1 cellular context compared by ENCODE assay signal in the genomic region with DNA sequence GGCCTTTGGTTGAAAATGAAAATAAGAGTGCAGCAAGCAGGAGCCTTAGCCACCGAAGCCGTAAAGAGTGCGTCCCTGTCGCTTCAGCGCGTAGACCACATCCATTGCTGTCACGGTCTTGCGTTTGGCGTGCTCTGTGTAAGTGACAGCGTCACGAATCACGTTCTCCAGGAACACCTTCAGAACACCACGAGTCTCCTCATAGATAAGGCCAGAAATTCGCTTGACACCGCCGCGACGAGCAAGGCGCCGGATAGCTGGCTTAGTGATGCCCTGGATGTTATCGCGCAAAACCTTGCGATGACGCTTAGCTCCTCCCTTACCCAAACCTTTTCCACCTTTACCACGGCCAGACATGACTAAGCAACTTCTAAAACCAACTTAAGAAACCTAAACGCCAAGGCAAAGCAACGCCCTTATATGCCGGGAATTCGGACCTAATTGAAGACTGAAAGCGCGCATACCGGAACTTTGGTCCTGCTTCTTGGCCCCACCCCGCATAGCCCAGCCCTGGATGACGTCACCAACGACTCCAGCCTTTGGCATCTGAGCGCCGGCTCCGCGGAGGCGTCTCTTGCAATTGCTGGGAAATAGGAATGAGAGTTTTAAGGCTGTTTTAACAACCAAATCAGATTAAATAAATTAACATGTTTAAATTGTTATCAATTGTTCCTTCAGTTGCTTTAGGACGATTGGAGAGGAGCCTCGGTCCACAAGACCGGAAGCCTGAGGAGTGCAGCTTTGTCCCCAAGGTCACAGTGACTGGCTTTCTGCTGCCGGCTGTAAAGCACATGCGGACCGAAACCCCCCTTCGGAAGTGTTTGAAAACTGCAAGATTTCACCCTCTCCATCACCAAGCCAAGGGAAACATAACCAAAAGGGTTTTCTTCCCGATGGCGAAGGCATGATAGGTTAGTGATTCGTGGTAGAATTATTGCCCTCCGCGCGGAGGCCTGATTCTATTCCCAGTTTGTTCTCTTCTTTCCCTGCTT.
A peak's percentile ranks its signal among the peaks of the same experiment; 100 is the strongest.
TF ChIP-seq lines count a peak whose summit lies in the region.

No MANE protein-coding gene starts in this region.

TF ChIP-seq in HEK293, 187 proteins besides CTCF, POLR2A, EP300 and RAD21 (continued from another document and continues in another):
- TF ChIP-seq REST (tag by site-specific recombination; IDR thresholded peaks at IDR 0.05) = 0 out of 2 replicates have a peak, but pooled peaks have one; percentile 45
- TF ChIP-seq ZNF677 (tag by site-specific recombination; IDR thresholded peaks at IDR 0.05) = no peak
- no peak for TF ChIP-seq ZNF544 (tag by site-specific recombination; IDR thresholded peaks at IDR 0.05)
- TF ChIP-seq ZNF623 (tag by site-specific recombination; IDR thresholded peaks at IDR 0.05) = peak; percentile 85
- TF ChIP-seq ZNF660 (tag by site-specific recombination; IDR thresholded peaks at IDR 0.05) = peak; percentile 92
- TF ChIP-seq ZNF169 (tag by site-specific recombination; IDR thresholded peaks at IDR 0.05) = no peak
- 0 out of 2 replicates have a peak, but pooled peaks have one; percentile 17 for TF ChIP-seq GLI2 (tag by site-specific recombination; IDR thresholded peaks at IDR 0.05; ENCODE audit: borderline replicate concordance, low read depth)
- peak; percentile 18; the same call in 1 of the 2 replicates for TF ChIP-seq ZNF10 (tag by site-specific recombination; IDR thresholded peaks at IDR 0.05)
- peak; percentile 78 for TF ChIP-seq IKZF3 (tag by site-specific recombination; IDR thresholded peaks at IDR 0.05)
- no peak for TF ChIP-seq ZNF223 (tag by site-specific recombination; IDR thresholded peaks at IDR 0.05)
- TF ChIP-seq ZNF549 (tag by site-specific recombination; IDR thresholded peaks at IDR 0.05) = no peak
- TF ChIP-seq MYNN (tag by site-specific recombination; IDR thresholded peaks at IDR 0.05; ENCODE audit: borderline replicate concordance) = peak; percentile 34; the same call in 1 of the 2 replicates
- peak; percentile 32; the same call in 1 of the 2 replicates for TF ChIP-seq ZFHX2 (tag by site-specific recombination; conservative IDR thresholded peaks at IDR 0.05)
- TF ChIP-seq ZNF600 (tag by site-specific recombination; IDR thresholded peaks at IDR 0.05) = peak; percentile 93
- no peak for TF ChIP-seq ZNF184 (tag by site-specific recombination; IDR thresholded peaks at IDR 0.05)
- TF ChIP-seq, protein P1, sequence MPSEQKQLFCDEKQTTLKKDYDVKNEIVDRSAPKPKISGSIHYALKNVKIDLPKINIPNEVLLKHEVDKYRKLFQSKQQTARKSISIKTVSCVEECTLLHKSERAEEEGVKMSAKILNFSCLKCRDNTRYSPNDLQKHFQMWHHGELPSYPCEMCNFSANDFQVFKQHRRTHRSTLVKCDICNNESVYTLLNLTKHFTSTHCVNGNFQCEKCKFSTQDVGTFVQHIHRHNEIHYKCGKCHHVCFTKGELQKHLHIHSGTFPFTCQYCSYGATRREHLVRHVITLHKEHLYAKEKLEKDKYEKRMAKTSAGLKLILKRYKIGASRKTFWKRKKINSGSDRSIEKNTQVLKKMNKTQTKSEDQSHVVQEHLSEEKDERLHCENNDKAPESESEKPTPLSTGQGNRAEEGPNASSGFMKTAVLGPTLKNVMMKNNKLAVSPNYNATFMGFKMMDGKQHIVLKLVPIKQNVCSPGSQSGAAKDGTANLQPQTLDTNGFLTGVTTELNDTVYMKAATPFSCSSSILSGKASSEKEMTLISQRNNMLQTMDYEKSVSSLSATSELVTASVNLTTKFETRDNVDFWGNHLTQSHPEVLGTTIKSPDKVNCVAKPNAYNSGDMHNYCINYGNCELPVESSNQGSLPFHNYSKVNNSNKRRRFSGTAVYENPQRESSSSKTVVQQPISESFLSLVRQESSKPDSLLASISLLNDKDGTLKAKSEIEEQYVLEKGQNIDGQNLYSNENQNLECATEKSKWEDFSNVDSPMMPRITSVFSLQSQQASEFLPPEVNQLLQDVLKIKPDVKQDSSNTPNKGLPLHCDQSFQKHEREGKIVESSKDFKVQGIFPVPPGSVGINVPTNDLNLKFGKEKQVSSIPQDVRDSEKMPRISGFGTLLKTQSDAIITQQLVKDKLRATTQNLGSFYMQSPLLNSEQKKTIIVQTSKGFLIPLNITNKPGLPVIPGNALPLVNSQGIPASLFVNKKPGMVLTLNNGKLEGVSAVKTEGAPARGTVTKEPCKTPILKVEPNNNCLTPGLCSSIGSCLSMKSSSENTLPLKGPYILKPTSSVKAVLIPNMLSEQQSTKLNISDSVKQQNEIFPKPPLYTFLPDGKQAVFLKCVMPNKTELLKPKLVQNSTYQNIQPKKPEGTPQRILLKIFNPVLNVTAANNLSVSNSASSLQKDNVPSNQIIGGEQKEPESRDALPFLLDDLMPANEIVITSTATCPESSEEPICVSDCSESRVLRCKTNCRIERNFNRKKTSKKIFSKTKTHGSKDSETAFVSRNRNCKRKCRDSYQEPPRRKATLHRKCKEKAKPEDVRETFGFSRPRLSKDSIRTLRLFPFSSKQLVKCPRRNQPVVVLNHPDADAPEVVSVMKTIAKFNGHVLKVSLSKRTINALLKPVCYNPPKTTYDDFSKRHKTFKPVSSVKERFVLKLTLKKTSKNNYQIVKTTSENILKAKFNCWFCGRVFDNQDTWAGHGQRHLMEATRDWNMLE (tag by site-specific recombination; conservative IDR thresholded peaks at IDR 0.05; ENCODE audit: low read depth) = peak; percentile 56; the same call in 1 of the 2 replicates
- TF ChIP-seq, protein P2, sequence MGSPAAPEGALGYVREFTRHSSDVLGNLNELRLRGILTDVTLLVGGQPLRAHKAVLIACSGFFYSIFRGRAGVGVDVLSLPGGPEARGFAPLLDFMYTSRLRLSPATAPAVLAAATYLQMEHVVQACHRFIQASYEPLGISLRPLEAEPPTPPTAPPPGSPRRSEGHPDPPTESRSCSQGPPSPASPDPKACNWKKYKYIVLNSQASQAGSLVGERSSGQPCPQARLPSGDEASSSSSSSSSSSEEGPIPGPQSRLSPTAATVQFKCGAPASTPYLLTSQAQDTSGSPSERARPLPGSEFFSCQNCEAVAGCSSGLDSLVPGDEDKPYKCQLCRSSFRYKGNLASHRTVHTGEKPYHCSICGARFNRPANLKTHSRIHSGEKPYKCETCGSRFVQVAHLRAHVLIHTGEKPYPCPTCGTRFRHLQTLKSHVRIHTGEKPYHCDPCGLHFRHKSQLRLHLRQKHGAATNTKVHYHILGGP (tag by site-specific recombination; IDR thresholded peaks at IDR 0.05) = no peak; the same call in 1 of the 2 replicates
- TF ChIP-seq ZNF707 (tag by site-specific recombination; IDR thresholded peaks at IDR 0.05) = no peak
- TF ChIP-seq ZNF274 (IDR thresholded peaks at IDR 0.05; ENCODE audit: low read length) = no peak
- no peak for TF ChIP-seq ZNF274 (tag by site-specific recombination; IDR thresholded peaks at IDR 0.05; ENCODE audit: borderline replicate concordance)
- TF ChIP-seq EGR2 (tag by site-specific recombination; IDR thresholded peaks at IDR 0.05; ENCODE audit: low read depth) = 0 out of 2 replicates have a peak, but pooled peaks have one; percentile 9
- peak; percentile 87 for TF ChIP-seq ZSCAN23 (tag by site-specific recombination; IDR thresholded peaks at IDR 0.05)
- peak; percentile 96 for TF ChIP-seq ZBTB21 (tag by site-specific recombination; IDR thresholded peaks at IDR 0.05)
- TF ChIP-seq ZNF19 (tag by site-specific recombination; IDR thresholded peaks at IDR 0.05; ENCODE audit: low read depth) = no peak
- TF ChIP-seq ZNF341 (tag by site-specific recombination; IDR thresholded peaks at IDR 0.05; ENCODE audit: low read depth) = no peak
- TF ChIP-seq ZNF23 (tag by site-specific recombination; IDR thresholded peaks at IDR 0.05; ENCODE audit: borderline replicate concordance) = no peak
- TF ChIP-seq TRIM28 (IDR thresholded peaks at IDR 0.05; ENCODE audit: borderline replicate concordance, low read length) = peak; percentile 86; the same call in 1 of the 2 replicates
- TF ChIP-seq, protein P3, sequence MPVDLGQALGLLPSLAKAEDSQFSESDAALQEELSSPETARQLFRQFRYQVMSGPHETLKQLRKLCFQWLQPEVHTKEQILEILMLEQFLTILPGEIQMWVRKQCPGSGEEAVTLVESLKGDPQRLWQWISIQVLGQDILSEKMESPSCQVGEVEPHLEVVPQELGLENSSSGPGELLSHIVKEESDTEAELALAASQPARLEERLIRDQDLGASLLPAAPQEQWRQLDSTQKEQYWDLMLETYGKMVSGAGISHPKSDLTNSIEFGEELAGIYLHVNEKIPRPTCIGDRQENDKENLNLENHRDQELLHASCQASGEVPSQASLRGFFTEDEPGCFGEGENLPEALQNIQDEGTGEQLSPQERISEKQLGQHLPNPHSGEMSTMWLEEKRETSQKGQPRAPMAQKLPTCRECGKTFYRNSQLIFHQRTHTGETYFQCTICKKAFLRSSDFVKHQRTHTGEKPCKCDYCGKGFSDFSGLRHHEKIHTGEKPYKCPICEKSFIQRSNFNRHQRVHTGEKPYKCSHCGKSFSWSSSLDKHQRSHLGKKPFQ (tag by site-specific recombination; IDR thresholded peaks at IDR 0.05) = peak; percentile 58; the same call in 1 of the 2 replicates
- TF ChIP-seq PATZ1 (tag by site-specific recombination; IDR thresholded peaks at IDR 0.05) = peak; percentile 91
- TF ChIP-seq PRDM1 (tag by site-specific recombination; IDR thresholded peaks at IDR 0.05) = peak; percentile 88
- TF ChIP-seq ZNF221 (tag by site-specific recombination; IDR thresholded peaks at IDR 0.05; ENCODE audit: borderline replicate concordance) = no peak
- TF ChIP-seq ZNF610 (tag by site-specific recombination; IDR thresholded peaks at IDR 0.05; ENCODE audit: borderline replicate concordance) = peak; percentile 62; the same call in 1 of the 2 replicates
- peak; percentile 89 for TF ChIP-seq ZNF394 (tag by site-specific recombination; IDR thresholded peaks at IDR 0.05; ENCODE audit: borderline replicate concordance)
- TF ChIP-seq ZNF837 (tag by site-specific recombination; IDR thresholded peaks at IDR 0.05) = no peak
- TF ChIP-seq SP7 (tag by site-specific recombination; IDR thresholded peaks at IDR 0.05) = peak; percentile 87
- TF ChIP-seq ZNF777 (tag by site-specific recombination; IDR thresholded peaks at IDR 0.05; ENCODE audit: borderline replicate concordance) = no peak
- peak; percentile 99 for TF ChIP-seq ZBTB17 (tag by site-specific recombination; IDR thresholded peaks at IDR 0.05)
- no peak; the same call in 1 of the 2 replicates for TF ChIP-seq REPIN1 (tag by site-specific recombination; IDR thresholded peaks at IDR 0.05; ENCODE audit: low read depth)
- TF ChIP-seq SCRT1 (tag by site-specific recombination; IDR thresholded peaks at IDR 0.05; ENCODE audit: borderline replicate concordance) = no peak; the same call in 1 of the 2 replicates
- TF ChIP-seq GLIS1 (tag by site-specific recombination; IDR thresholded peaks at IDR 0.05) = peak; percentile 43; the same call in 1 of the 2 replicates
- TF ChIP-seq GFI1B (tag by site-specific recombination; IDR thresholded peaks at IDR 0.05) = peak; percentile 57; the same call in 1 of the 2 replicates
- TF ChIP-seq ZBTB44 (tag by site-specific recombination; IDR thresholded peaks at IDR 0.05) = no peak; the same call in 1 of the 2 replicates
- TF ChIP-seq ZNF239 (tag by site-specific recombination; IDR thresholded peaks at IDR 0.05) = no peak; the same call in 1 of the 2 replicates
- TF ChIP-seq YY1 (tag by site-specific recombination; IDR thresholded peaks at IDR 0.05) = no peak; the same call in none of the 2 replicates
- TF ChIP-seq ZNF792 (tag by site-specific recombination; IDR thresholded peaks at IDR 0.05) = 0 out of 2 replicates have a peak, but pooled peaks have one; percentile 53
- TF ChIP-seq ZNF791 (tag by site-specific recombination; IDR thresholded peaks at IDR 0.05) = no peak
- no peak for TF ChIP-seq ZNF658 (tag by site-specific recombination; IDR thresholded peaks at IDR 0.05)
